29 cellular contexts compared by ENCODE assay signal in genomic region chr7:32092346-32092745, GRCh38. TPM values are rescaled to one million over a fixed set of nuclear protein-coding genes. Genes with fewer than 3 reads are reported as not detected.
"Had no signal": no experiment of that assay in that cellular context is flagged by ENCODE, and none has a peak within 500 bp of the region (broad histone marks: within the 10 kb centered on the region; RNA-seq: fewer than 3 reads in every experiment).

No MANE protein-coding gene starts in this region.

- H3K27me3 Mint-ChIP-seq: central memory CD8-positive, alpha-beta T cell; effector memory CD8-positive, alpha-beta T cell; T-cell had no signal

- H3K27ac ChIP-seq: brain microvascular endothelial cell, colonic mucosa, gastroesophageal sphincter, prostate gland, spleen, thoracic aorta, WERI-Rb-1 had no signal

- H3K27ac Mint-ChIP-seq: activated CD8-positive, alpha-beta T cell treated with anti-CD3 and anti-CD28 coated beads, Interleukin-2, amount 10 ng/mL, durations not matched to agents 7 days and 5 days; activated T-helper 1 cell treated with anti-CD3 and anti-CD28 coated beads, Interleukin-12 subunit alpha, Interleukin-12 subunit beta, Interleukin-2, Interleukin-4 antibody, amounts not matched to agents 30 ng/mL and 10 ng/mL and 1 ng/mL, durations not matched to agents 14 hours and 24 hours and 36 hours; effector memory CD8-positive, alpha-beta T cell; mesothelial cell of epicardium; T-cell; T-helper 2 cell treated with Interferon-gamma antibody and Interleukin-4, amounts not matched to agents 5 μg/mL and 100 μg/mL, for 36 hours; type B pancreatic cell had no signal

- H3K36me3 Mint-ChIP-seq: mesothelial cell of epicardium; naive thymus-derived CD8-positive, alpha-beta T cell; T-cell; type B pancreatic cell had no signal

- DNase-seq: activated CD4-positive, alpha-beta T cell treated with anti-CD3 and anti-CD28 coated beads for 1 hour; activated CD4-positive, alpha-beta T cell treated with anti-CD3 and anti-CD28 coated beads, Interleukin-2, amount 50 U/mL, for 1 hour; activated CD8-positive, alpha-beta T cell treated with anti-CD3 and anti-CD28 coated beads, Interleukin-2, amount 10 ng/mL, durations not matched to agents 7 days and 5 days; activated gamma-delta T cell; activated naive CD4-positive, alpha-beta T cell treated with anti-CD3 and anti-CD28 coated beads, Interleukin-2, amount 50 U/mL, for 16 hours; aorta; brain microvascular endothelial cell; colonic mucosa; dorsolateral prefrontal cortex; effector memory CD8-positive, alpha-beta T cell; head of caudate nucleus; kidney; naive thymus-derived CD8-positive, alpha-beta T cell; ovary; spleen; stimulated activated CD4-positive, alpha-beta T cell treated with anti-CD3 and anti-CD28 coated beads, Interleukin-4, amount 100 ng/mL, for 1 hour; stimulated activated naive CD4-positive, alpha-beta T cell treated with Interleukin-2 at 50 U/mL for 16 hours; T-cell; WERI-Rb-1 had no signal

- H3K36me3 ChIP-seq: brain microvascular endothelial cell, colonic mucosa, gastroesophageal sphincter, ovary, prostate gland, spleen, thoracic aorta, WERI-Rb-1 had no signal

- H3K4me3 Mint-ChIP-seq: activated CD8-positive, alpha-beta T cell treated with anti-CD3 and anti-CD28 coated beads, Interleukin-2, amount 10 ng/mL, durations not matched to agents 7 days and 5 days; activated T-helper 1 cell treated with anti-CD3 and anti-CD28 coated beads, Interleukin-12 subunit alpha, Interleukin-12 subunit beta, Interleukin-2, Interleukin-4 antibody, amounts not matched to agents 30 ng/mL and 10 ng/mL and 1 ng/mL, durations not matched to agents 14 hours and 24 hours and 36 hours; central memory CD8-positive, alpha-beta T cell; effector memory CD8-positive, alpha-beta T cell; mesothelial cell of epicardium; naive thymus-derived CD8-positive, alpha-beta T cell; T-cell; T-helper 2 cell treated with Interferon-gamma antibody and Interleukin-4, amounts not matched to agents 5 μg/mL and 100 μg/mL, for 36 hours; type B pancreatic cell had no signal

- H3K4me3 ChIP-seq: colonic mucosa, dorsolateral prefrontal cortex, gastroesophageal sphincter, lung, ovary, prostate gland, spleen, thoracic aorta had no signal

- H3K4me1 Mint-ChIP-seq: central memory CD8-positive, alpha-beta T cell; mesothelial cell of epicardium; naive thymus-derived CD8-positive, alpha-beta T cell; T-cell had no signal

- H3K9me3 Mint-ChIP-seq: activated T-helper 1 cell treated with anti-CD3 and anti-CD28 coated beads, Interleukin-12 subunit alpha, Interleukin-12 subunit beta, Interleukin-2, Interleukin-4 antibody, amounts not matched to agents 30 ng/mL and 10 ng/mL and 1 ng/mL, durations not matched to agents 14 hours and 24 hours and 36 hours; mesothelial cell of epicardium; T-helper 2 cell treated with Interferon-gamma antibody and Interleukin-4, amounts not matched to agents 5 μg/mL and 100 μg/mL, for 36 hours; type B pancreatic cell had no signal

- H3K27me3 ChIP-seq: brain microvascular endothelial cell, colonic mucosa, dorsolateral prefrontal cortex, gastroesophageal sphincter, ovary, spleen had no signal

- H3K4me1 ChIP-seq: colonic mucosa, prostate gland, spleen had no signal

- H3K9me3 ChIP-seq: colonic mucosa, gastroesophageal sphincter, ovary, prostate gland, thoracic aorta had no signal

- ATAC-seq: activated CD8-positive, alpha-beta T cell treated with anti-CD3 and anti-CD28 coated beads, Interleukin-2, amount 10 ng/mL, durations not matched to agents 7 days and 5 days; effector memory CD8-positive, alpha-beta T cell; esophagus mucosa; gastroesophageal sphincter; naive thymus-derived CD8-positive, alpha-beta T cell; T-cell had no signal

RNA-seq across cellular contexts. Expression of gene PDE1C, which starts 22.1 kb away (rescaled TPM):
- total RNA-seq: activated CD8-positive, alpha-beta T cell treated with anti-CD3 and anti-CD28 coated beads, Interleukin-2, amount 10 ng/mL, durations not matched to agents 7 days and 5 days; activated T-helper 1 cell treated with anti-CD3 and anti-CD28 coated beads, Interleukin-12 subunit alpha, Interleukin-12 subunit beta, Interleukin-2, Interleukin-4 antibody, amounts not matched to agents 30 ng/mL and 10 ng/mL and 1 ng/mL, durations not matched to agents 14 hours and 24 hours and 36 hours; naive thymus-derived CD8-positive, alpha-beta T cell; T-cell had no signal
